Comparison of ENCODE assay signal across 28 cellular contexts in the genomic region with DNA sequence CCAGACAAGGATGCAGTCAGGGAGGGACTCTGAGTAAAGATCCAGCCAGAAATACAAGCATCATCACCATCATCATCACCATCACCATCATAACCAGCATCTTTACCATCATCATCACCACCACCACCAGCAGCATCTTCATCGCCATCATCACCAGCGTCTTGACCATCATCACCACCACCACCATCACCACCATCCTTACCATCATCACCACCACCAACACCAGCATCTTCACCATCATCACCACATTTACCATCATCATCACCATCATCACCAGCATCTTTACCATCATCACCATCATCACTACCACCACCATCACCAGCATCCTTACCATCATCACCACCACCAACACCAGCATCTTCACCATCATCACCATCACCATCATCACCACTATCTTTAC. TPM values are rescaled to one million over a fixed set of nuclear protein-coding genes. Genes with fewer than 3 reads are reported as not detected.
"Had no signal": no experiment of that assay in that cellular context is flagged by ENCODE, and none has a peak within 500 bp of the region (broad histone marks: within the 10 kb centered on the region; RNA-seq: fewer than 3 reads in every experiment).

No MANE protein-coding gene starts in this region.

- H3K27me3 ChIP-seq: Peyer's patch, SJCRH30 had no signal

- H3K4me1 ChIP-seq: Peyer's patch, SJCRH30 had no signal

- H3K27ac ChIP-seq: PC-9, Peyer's patch, SJCRH30 had no signal

- H3K36me3 ChIP-seq: Peyer's patch, SJCRH30 had no signal

- H2AFZ ChIP-seq: PC-9 had no signal

- H3K9me3 ChIP-seq: SJCRH30 had no signal

- ATAC-seq: Right ventricle myocardium inferior, SK-N-SH treated with all-trans-retinoic acid at 6 μM for 48 hours had no signal

- DNase-seq: KBM-7; MV-4-11; NCI-H1048; NCI-H1105 treated with DMSO at 0.1 percent for 48 hours; NCI-H1417 treated with DMSO at 0.1 percent for 48 hours; NCI-H146; NCI-H1694 treated with DMSO at 0.1 percent for 48 hours; NCI-H1930; NCI-H2081 treated with DMSO at 0.1 percent for 48 hours; NCI-H2171; NCI-H226; NCI-H446; NCI-H510A; NCI-H524 treated with DMSO at 0.1 percent for 48 hours; NCI-H69; NCI-H774; NK-92 treated with Interleukin-12 subunit alpha and Interleukin-12 subunit beta, amount 100 ng/mL, for 24 hours; OCI-M1; PC-9; Peyer's patch; SHP77 treated with DMSO at 0.1 percent for 48 hours; SJCRH30; T-helper 1 cell had no signal

- H3K4me2 ChIP-seq: PC-9 had no signal

- H3K4me3 ChIP-seq: PC-9, Peyer's patch, SJCRH30 had no signal

RNA-seq across cellular contexts. Expression of gene CPXM2, which starts 44.1 kb away (rescaled TPM):
- total RNA-seq: HT-29, LHCN-M2, MCF 10A, PC-9, SJCRH30 had no signal
